In genomic region chr16:75494696-75495601, GRCh38 we compare ENCODE assay signal across 9 cellular contexts. TPM values are rescaled to one million over a fixed set of nuclear protein-coding genes. Genes with fewer than 3 reads are reported as not detected.
A peak's percentile ranks its signal among the peaks of the same experiment; 100 is the strongest.
DNase-seq lines count a peak whose midpoint lies in the region; ATAC-seq and TF ChIP-seq lines count a peak whose summit lies in the region.
"Had no signal": no experiment of that assay in that cellular context is flagged by ENCODE, and none has a peak within 500 bp of the region (broad histone marks: within the 10 kb centered on the region; RNA-seq: fewer than 3 reads in every experiment).

Gene CHST6 (minus strand): TSS chr16:75495441. CDS start chr16:75479828, 15,613 bp downstream.

- H3K36me3 ChIP-seq in left ventricle myocardium inferior = no peaks in the 10 kb centered on the region
- no peaks in the 10 kb centered on the region for H3K36me3 ChIP-seq in prostate gland

- WGBS in prostate gland = 2% methylated on average over 62 of the region's 66 CpGs

- H3K4me3 ChIP-seq in left ventricle myocardium inferior (peak within 1 kb of the TSS; percentile 63), prostate gland (peak within 1 kb of the TSS; percentile 15 to 17)

- ATAC-seq in GM19023 (IDR thresholded peaks at IDR 0.05; ENCODE audit: unreplicated experiment) (peak; percentile 86), HG03280 (IDR thresholded peaks at IDR 0.05; ENCODE audit: unreplicated experiment) (peak; percentile 58)
- ATAC-seq in activated naive CD4-positive, alpha-beta T cell treated with anti-CD3 and anti-CD28 coated beads, Interleukin-2, amount 50 U/mL, for 72 hours = peak; percentile 49 to 75

- DNase-seq in AG20443 (ENCODE audit: low spot score) (peak; percentile 61), left ventricle myocardium inferior (peak; percentile 41), prostate gland (ENCODE audit: low spot score) (no peak), AG08395 (ENCODE audit: low spot score) (no peak), HUDEP-2 (lab: John Stamatoyannopoulos, UW; ENCODE audit: unreplicated experiment in 76 of 76) (no peak)
- DNase-seq in activated naive CD4-positive, alpha-beta T cell treated with anti-CD3 and anti-CD28 coated beads, Interleukin-2, amount 50 U/mL, for 72 hours (ENCODE audit: low spot score in 2 of 2) = peak in 1 of 2 donors; percentile 31

- H3K4me1 ChIP-seq in left ventricle myocardium inferior = peaks cover 24% of the 10 kb centered on the region
- peaks cover 5% of the 10 kb centered on the region for H3K4me1 ChIP-seq in prostate gland (replicated peaks)

- H3K9me3 ChIP-seq in left ventricle myocardium inferior (replicated peaks) = no peaks in the 10 kb centered on the region
- H3K9me3 ChIP-seq in prostate gland = no peaks in the 10 kb centered on the region

- H3K27ac ChIP-seq in left ventricle myocardium inferior (replicated peaks) (no peak within 1 kb of the TSS), prostate gland (no peak within 1 kb of the TSS)

- TF ChIP-seq CTCF in left ventricle myocardium inferior (IDR thresholded peaks at IDR 0.05; ENCODE audit: borderline replicate concordance) (no peak), prostate gland (IDR thresholded peaks at IDR 0.05) (no peak)

- H3K36me3 Mint-ChIP-seq in activated naive CD4-positive, alpha-beta T cell treated with anti-CD3 and anti-CD28 coated beads, Interleukin-2, amount 50 U/mL, for 72 hours = peaks cover 0 to 7% of the 10 kb centered on the region in 2 donors

- H3K27ac Mint-ChIP-seq in activated naive CD4-positive, alpha-beta T cell treated with anti-CD3 and anti-CD28 coated beads, Interleukin-2, amount 50 U/mL, for 72 hours = no peak within 1 kb of the TSS

- peak; percentile 11 for TF ChIP-seq POLR2A in prostate gland (IDR thresholded peaks at IDR 0.05)

- intact Hi-C loops in left ventricle myocardium inferior (cut with micrococcal nuclease) (no loop called here), prostate gland (cut with DNase I) (no loop called here)

- peaks cover 33% of the 10 kb centered on the region for H3K27me3 ChIP-seq in left ventricle myocardium inferior (ENCODE audit: low read depth)
- H3K27me3 ChIP-seq in prostate gland (replicated peaks; ENCODE audit: insufficient read depth) = no peaks in the 10 kb centered on the region

- H3K9me3 Mint-ChIP-seq in activated naive CD4-positive, alpha-beta T cell treated with anti-CD3 and anti-CD28 coated beads, Interleukin-2, amount 50 U/mL, for 72 hours = no peaks in the 10 kb centered on the region

RNA-seq across cellular contexts. Expression of gene CHST6, which starts in this region (rescaled TPM):
- total RNA-seq in activated naive CD4-positive, alpha-beta T cell treated with anti-CD3 and anti-CD28 coated beads, Interleukin-2, amount 50 U/mL, for 72 hours = not detected
- 1.4 TPM for total RNA-seq in left ventricle myocardium inferior
- 1 to 10 TPM in 1 of 2 donors, under 1 TPM in 1; 0.23 to 9.5 TPM for total RNA-seq in prostate gland
- total RNA-seq: mononuclear cell had no signal

Comparison
In these comparisons a context has a peak if more than half of its experiments do, and no peak if none do; other contexts are left out.
1. Peak in ATAC-seq in activated naive CD4-positive, alpha-beta T cell treated with anti-CD3 and anti-CD28 coated beads, Interleukin-2, amount 50 U/mL, for 72 hours; RNA of the gene not detected or under 1 TPM.
2. DNase-seq: peak in AG20443 (single experiment) and left ventricle myocardium inferior (single experiment); none in prostate gland (single experiment), AG08395 (single experiment) and HUDEP-2 (0 of 76).
3. Peak in every context shown above with its lines, with median percentiles within 50 percentile points of each other: ATAC-seq.